9 cellular contexts compared by ENCODE assay signal in genomic region chr15:40787344-40787841, GRCh38. TPM values are rescaled to one million over a fixed set of nuclear protein-coding genes. Genes with fewer than 3 reads are reported as not detected.
DNase-seq lines count a peak whose midpoint lies in the region; ATAC-seq and TF ChIP-seq lines count a peak whose summit lies in the region.
"Had no signal": no experiment of that assay in that cellular context is flagged by ENCODE, and none has a peak within 500 bp of the region (broad histone marks: within the 10 kb centered on the region; RNA-seq: fewer than 3 reads in every experiment).

No MANE protein-coding gene starts in this region.

- WGBS in right cardiac atrium: 42% methylated on average over 4 of the region's 4 CpGs
- WGBS in thyroid gland, 2 donors: 12 to 21% methylated on average over 4 of the region's 4 CpGs

- H3K9me3 ChIP-seq in right cardiac atrium (ENCODE audit: control insufficient read depth, low read length) (no peaks in the 10 kb centered on the region), mucosa of descending colon (no peaks in the 10 kb centered on the region), thyroid gland (no peaks in the 10 kb centered on the region)
- H3K9me3 ChIP-seq: thoracic aorta had no signal

- intact Hi-C loops in right cardiac atrium (cut with DNase I) (no loop called here), Right ventricle myocardium inferior (cut with DNase I) (no loop called here), mucosa of descending colon (cut with DNase I, micrococcal nuclease) (loop anchor here in 1 of 2 donors (10.0 kb wide), 1 partner anchor 93 kb away; the partner anchor contains the start of gene RAD51), thyroid gland (cut with DNase I) (no loop called here)

- no peak overlapping the region for H3K4me3 ChIP-seq in right cardiac atrium (ENCODE audit: low read length)
- no peak overlapping the region for H3K4me3 ChIP-seq in astrocyte of the cerebellum (ENCODE audit: low read depth, low read length)
- H3K4me3 ChIP-seq in mucosa of descending colon: no peak overlapping the region
- no peak overlapping the region for H3K4me3 ChIP-seq in thyroid gland (replicated peaks in 1 of 3)
- H3K4me3 ChIP-seq: thoracic aorta had no signal

- H3K27ac ChIP-seq in right cardiac atrium (ENCODE audit: low read length) (no peak overlapping the region), thyroid gland (peak overlapping the region; percentile 47 to 72 (median 56))
- H3K27ac ChIP-seq: thoracic aorta had no signal

- ATAC-seq in right cardiac atrium (peak; percentile 22 to 43), Right ventricle myocardium inferior (no peak), SK-N-SH treated with all-trans-retinoic acid at 6 μM for 48 hours (peak; percentile 58), mucosa of descending colon (peak; percentile 80), GM18520 (IDR thresholded peaks at IDR 0.05; ENCODE audit: unreplicated experiment) (no peak)

- in situ Hi-C loops in astrocyte of the cerebellum (cut with HindIII; ENCODE audit: low sequenced_read_pairs): no loop called here

- H3K36me3 ChIP-seq in mucosa of descending colon (ENCODE audit: low read depth) (no peaks in the 10 kb centered on the region), thyroid gland (no peaks in the 10 kb centered on the region)
- H3K36me3 ChIP-seq: thoracic aorta had no signal

- TF ChIP-seq CTCF in astrocyte of the cerebellum (IDR thresholded peaks at IDR 0.05; ENCODE audit: low read depth, low read length, missing control alignments): no peak
- TF ChIP-seq CTCF in mucosa of descending colon (IDR thresholded peaks at IDR 0.05): no peak
- TF ChIP-seq CTCF in thyroid gland (IDR thresholded peaks at IDR 0.05): no peak

- H3K27me3 ChIP-seq in right cardiac atrium (ENCODE audit: control insufficient read depth, insufficient read depth) (no peaks in the 10 kb centered on the region), thyroid gland (no peaks in the 10 kb centered on the region)

- TF ChIP-seq POLR2A in thyroid gland (IDR thresholded peaks at IDR 0.05): no peak

- H3K4me1 ChIP-seq in right cardiac atrium (ENCODE audit: control insufficient read depth, insufficient read depth, low read length) (peaks cover 7% of the 10 kb centered on the region), mucosa of descending colon (ENCODE audit: low read depth) (peaks cover 32% of the 10 kb centered on the region), thyroid gland (peaks cover 25 to 41% of the 10 kb centered on the region in 2 donors)

- DNase-seq in right cardiac atrium (no peak), Right ventricle myocardium inferior (ENCODE audit: missing footprints) (no peak), astrocyte of the cerebellum (ENCODE audit: low read depth) (peak; percentile 91), mucosa of descending colon (peak; percentile 71 to 87 (median 76)), thyroid gland (peak; percentile 83 to 84), midbrain (lab: John Stamatoyannopoulos, UW) (no peak)

TF ChIP-seq in SK-N-SH treated with all-trans-retinoic acid at 6 μM for 48 hours, 23 proteins besides CTCF, POLR2A, EP300 and RAD21:
- TF ChIP-seq ZFP30 (CRISPR knock-in tag; IDR thresholded peaks at IDR 0.05): no peak
- no peak for TF ChIP-seq RARB (CRISPR knock-in tag; IDR thresholded peaks at IDR 0.05)
- TF ChIP-seq GLIS3 (CRISPR knock-in tag; IDR thresholded peaks at IDR 0.05): no peak
- no peak for TF ChIP-seq OSR1 (CRISPR knock-in tag; IDR thresholded peaks at IDR 0.05)

RNA-seq across cellular contexts. Expression of gene C15orf62, which starts 17.6 kb away (rescaled TPM):
- total RNA-seq in right cardiac atrium: under 1 TPM; 0.17 to 0.41 (median 0.31) TPM
- 0.25 TPM for polyA plus RNA-seq in right cardiac atrium
- 0.24 TPM for total RNA-seq in Right ventricle myocardium inferior
- total RNA-seq in mucosa of descending colon: under 1 TPM; 0.32 to 0.63 (median 0.35) TPM
- total RNA-seq in thyroid gland: under 1 TPM in 3 of 4 donors, not detected in 1; 0.13 to 0.79 (median 0.22) TPM

RNA-seq across cellular contexts. Expression of gene ZFYVE19, which starts 19.5 kb away (rescaled TPM):
- total RNA-seq in right cardiac atrium: 10 to 100 TPM; 14.4 to 25.7 (median 19.3) TPM
- 15.6 TPM for polyA plus RNA-seq in right cardiac atrium
- total RNA-seq in Right ventricle myocardium inferior: 27.6 TPM
- 10 to 100 TPM; 22.2 to 37.5 (median 36.5) TPM for total RNA-seq in mucosa of descending colon
- total RNA-seq in thyroid gland: 10 to 100 TPM; 21.7 to 37.8 (median 22.3) TPM

RNA-seq across cellular contexts. Expression of gene DNAJC17, which starts 19.9 kb away (rescaled TPM):
- total RNA-seq in right cardiac atrium (10 to 100 TPM; 17.1 to 19.6 (median 18.8) TPM), Right ventricle myocardium inferior (19.7 TPM), mucosa of descending colon (10 to 100 TPM; 29.6 to 47.6 (median 36.5) TPM), thyroid gland (10 to 100 TPM; 21.6 to 51.9 (median 45.8) TPM)
- polyA plus RNA-seq in right cardiac atrium: 30.6 TPM

RNA-seq across cellular contexts. Expression of gene GCHFR, which starts 23.5 kb away (rescaled TPM):
- total RNA-seq in right cardiac atrium: 10 to 100 TPM in 1 of 4 donors, 1 to 10 TPM in 3; 6.1 to 11.5 (median 7.6) TPM
- 14.9 TPM for polyA plus RNA-seq in right cardiac atrium
- 8.1 TPM for total RNA-seq in Right ventricle myocardium inferior
- total RNA-seq in mucosa of descending colon: 10 to 100 TPM; 12.0 to 25.5 (median 18.2) TPM
- 10 to 100 TPM; 17.1 to 73.4 (median 34.7) TPM for total RNA-seq in thyroid gland

RNA-seq across cellular contexts. Expression of gene RMDN3, which starts 32.3 kb away (rescaled TPM):
- total RNA-seq in right cardiac atrium (10 to 100 TPM; 15.4 to 21.0 (median 18.0) TPM), Right ventricle myocardium inferior (19.1 TPM), mucosa of descending colon (10 to 100 TPM; 30.1 to 38.4 (median 37.8) TPM), thyroid gland (10 to 100 TPM; 29.2 to 39.8 (median 31.7) TPM)
- 17.6 TPM for polyA plus RNA-seq in right cardiac atrium

Comparison
In these comparisons a context has a peak if more than half of its experiments do, and no peak if none do; other contexts are left out.
1. ATAC-seq: peak in right cardiac atrium (2 of 2), SK-N-SH treated with all-trans-retinoic acid at 6 μM for 48 hours (single experiment) and mucosa of descending colon (single experiment); none in Right ventricle myocardium inferior (single experiment) and GM18520 (single experiment).
2. DNase-seq: peak in astrocyte of the cerebellum (single experiment), mucosa of descending colon (3 of 3) and thyroid gland (2 of 2); none in right cardiac atrium (0 of 3), Right ventricle myocardium inferior (single experiment) and midbrain (single experiment).